ENCODE assay signal across 11 cellular contexts in the genomic region with DNA sequence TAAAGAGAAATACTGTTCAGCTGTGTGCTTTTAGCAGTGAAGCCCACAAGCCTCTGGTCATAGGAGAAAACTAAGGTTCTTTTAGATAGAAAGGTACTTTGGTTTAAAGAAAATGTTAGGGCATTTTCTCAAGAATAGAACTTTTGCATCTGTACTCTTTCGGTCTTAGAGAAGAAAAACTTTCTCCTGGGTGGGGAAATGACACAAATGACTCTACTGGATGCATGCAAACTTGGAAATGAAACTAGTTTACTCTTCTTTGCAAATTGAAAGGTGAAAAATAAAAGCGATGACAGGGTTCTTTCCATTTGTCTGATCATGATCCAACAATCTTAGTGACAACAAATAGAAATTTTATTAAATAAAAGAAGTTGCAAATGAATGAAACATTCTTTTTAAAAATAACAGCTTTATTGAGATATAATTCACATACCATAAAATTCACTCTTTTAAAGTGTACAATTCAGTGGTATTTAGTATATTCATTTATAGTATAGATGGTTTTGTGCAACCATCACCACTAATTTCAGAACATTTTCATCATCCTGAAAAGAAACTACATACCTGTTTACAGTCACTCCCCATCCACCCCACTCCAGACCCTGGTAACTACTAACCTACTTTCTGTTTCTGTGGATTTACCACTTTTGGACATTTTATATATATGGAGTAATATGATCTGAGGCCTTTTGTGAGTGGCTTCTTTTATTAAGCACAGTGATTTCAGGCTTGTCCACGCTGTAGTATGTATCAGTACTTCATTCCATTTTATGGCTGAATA. TPM values are rescaled to one million over a fixed set of nuclear protein-coding genes. Genes with fewer than 3 reads are reported as not detected.
A peak's percentile ranks its signal among the peaks of the same experiment; 100 is the strongest.
DNase-seq lines count a peak whose midpoint lies in the region; ATAC-seq, FAIRE-seq and TF ChIP-seq lines count a peak whose summit lies in the region.
"Had no signal": no experiment of that assay in that cellular context is flagged by ENCODE, and none has a peak within 500 bp of the region (broad histone marks: within the 10 kb centered on the region; RNA-seq: fewer than 3 reads in every experiment).

No MANE protein-coding gene starts in this region.

- H3K4me1 ChIP-seq in A549 (peaks cover 20% of the 10 kb centered on the region; the same call in 1 of the 3 replicates), OCI-LY7 (ENCODE audit: insufficient read depth, low read length, poor library complexity, severe bottlenecking) (peaks cover 27% of the 10 kb centered on the region), HAP-1 (peaks cover 4% of the 10 kb centered on the region)
- peaks cover 10% of the 10 kb centered on the region for H3K4me1 ChIP-seq in effector memory CD4-positive, alpha-beta T cell (ENCODE audit: control insufficient read depth, insufficient read depth, low read length, poor library complexity, severe bottlenecking)
- H3K4me1 ChIP-seq: colonic mucosa, uterus had no signal

- CTCF ChIA-PET in A549 (lab: Yijun Ruan, JAX), result interaction anchor here (2.2 kb wide), 1 partner anchor 44 kb away, joined by 5 read pairs; no protein-coding TSS in a partner anchor
- CTCF ChIA-PET in GM10248 (lab: Yijun Ruan, JAX), result interaction anchor here (0.5 to 1.3 kb wide), 2 partner anchors 9 to 674 kb away, joined by 3 read pairs; no protein-coding TSS in a partner anchor
- CTCF ChIA-PET in OCI-LY7 (lab: Charles Lee; ENCODE audit: unreplicated experiment), result no interaction called here

- POLR2A ChIA-PET in A549 (lab: Yijun Ruan, JAX) (no interaction called here), GM10248 (lab: Yijun Ruan, JAX) (no interaction called here), OCI-LY7 (lab: Charles Lee) (interaction anchor here (0.6 kb wide), 1 partner anchor 426 kb away, joined by 5 read pairs; no protein-coding TSS in a partner anchor)

- 89% methylated on average over 3 of the region's 3 CpGs for WGBS in A549 (ENCODE audit: missing lambda C conversion rate)

- H3K9me3 ChIP-seq in A549 (no peaks in the 10 kb centered on the region), OCI-LY7 (ENCODE audit: low read length) (no peaks in the 10 kb centered on the region), HAP-1 (no peaks in the 10 kb centered on the region)
- H3K9me3 ChIP-seq in effector memory CD4-positive, alpha-beta T cell (ENCODE audit: control insufficient read depth, low read length), result no peaks in the 10 kb centered on the region
- H3K9me3 ChIP-seq: colonic mucosa, uterus had no signal

- no peak overlapping the region for H3K27ac ChIP-seq in A549
- no peak overlapping the region for H3K27ac ChIP-seq in OCI-LY7 (ENCODE audit: low read depth, low read length, poor library complexity, severe bottlenecking)
- peak overlapping the region; percentile 70 for H3K27ac ChIP-seq in effector memory CD4-positive, alpha-beta T cell (ENCODE audit: insufficient read depth, low read length, poor library complexity, severe bottlenecking)
- H3K27ac ChIP-seq: colonic mucosa, uterus had no signal

- TF ChIP-seq POLR2A in A549 (IDR thresholded peaks at IDR 0.05; ENCODE audit: low read length), result no peak

- no peak for TF ChIP-seq CTCF in A549 (IDR thresholded peaks at IDR 0.05)
- TF ChIP-seq CTCF in GM10248 (IDR thresholded peaks at IDR 0.05; ENCODE audit: control extremely low read depth, extremely low read depth, low read depth, missing control alignments), result no peak
- TF ChIP-seq CTCF in OCI-LY7 (conservative IDR thresholded peaks at IDR 0.05; ENCODE audit: low read length), result no peak

- peak overlapping the region; percentile 54; the same call in 1 of the 2 replicates for H2AFZ ChIP-seq in OCI-LY7 (ENCODE audit: low read length)

- H3K4me2 ChIP-seq in A549, result peak overlapping the region; percentile 0; the same call in 1 of the 3 replicates
- H3K4me2 ChIP-seq in OCI-LY7 (ENCODE audit: low read length), result peak overlapping the region; percentile 81

- BruUV-seq in OCI-LY7 (replicated peaks; lab: Mats Ljungman, UMichigan), result no TSS peak

- no peaks in the 10 kb centered on the region for H3K27me3 ChIP-seq in effector memory CD4-positive, alpha-beta T cell (replicated peaks; ENCODE audit: control insufficient read depth, insufficient read depth, low read length, poor library complexity, severe bottlenecking)
- no peaks in the 10 kb centered on the region for H3K27me3 ChIP-seq in HAP-1 (ENCODE audit: low read depth)
- H3K27me3 ChIP-seq: colonic mucosa, uterus had no signal

- TF ChIP-seq RAD21 in A549 (conservative IDR thresholded peaks at IDR 0.05 in 1 of 2, IDR thresholded peaks at IDR 0.05 in 1 of 2), result no peak

- H3K36me3 ChIP-seq in OCI-LY7 (ENCODE audit: insufficient read depth, low read length), result no peaks in the 10 kb centered on the region
- no peaks in the 10 kb centered on the region for H3K36me3 ChIP-seq in effector memory CD4-positive, alpha-beta T cell (ENCODE audit: control insufficient read depth, insufficient read depth, low read length)
- 0 out of 2 replicates have a peak, but pooled peaks cover 3% of the 10 kb centered on the region for H3K36me3 ChIP-seq in HAP-1 (replicated peaks)
- H3K36me3 ChIP-seq: colonic mucosa, uterus had no signal

- intact Hi-C loops in OCI-LY7 (cut with micrococcal nuclease; ENCODE audit: unreplicated experiment), result no loop called here

- H3K9me2 ChIP-seq in OCI-LY7 (ENCODE audit: insufficient read depth, low read length), result no peaks in the 10 kb centered on the region

- no peak for DNase-seq in A549 (ENCODE audit: low read depth in 1 of 2, low spot score in 1 of 2)
- peak; percentile 38 for DNase-seq in GM10248 (ENCODE audit: extremely low spot score)
- DNase-seq in OCI-LY7 (ENCODE audit: low spot score), result no peak
- DNase-seq in effector memory CD4-positive, alpha-beta T cell, result no peak
- DNase-seq in HAP-1 (ENCODE audit: low spot score in 2 of 2), result no peak
- DNase-seq in SW 1271 (lab: John Stamatoyannopoulos, UW), result no peak
- DNase-seq: activated effector memory CD4-positive, alpha-beta T cell treated with Interleukin-2 at 50 U/mL for 16 hours; colonic mucosa; uterus had no signal

- TF ChIP-seq EP300 in A549 (IDR thresholded peaks at IDR 0.05), result no peak

- in situ Hi-C loops in HAP-1 (cut with MboI; ENCODE audit: low sequenced_read_pairs), result no loop called here

- peaks cover 23% of the 10 kb centered on the region; the same call in 1 of the 2 replicates for H3K79me2 ChIP-seq in OCI-LY7 (ENCODE audit: insufficient read depth, low read depth, low read length)

- H3K4me3 ChIP-seq in A549 (no peak overlapping the region), OCI-LY7 (ENCODE audit: low read depth, low read length, poor library complexity, severe bottlenecking) (peak overlapping the region; percentile 97), HAP-1 (no peak overlapping the region)
- no peak overlapping the region for H3K4me3 ChIP-seq in effector memory CD4-positive, alpha-beta T cell (ENCODE audit: insufficient read depth, low read depth, low read length, poor library complexity, severe bottlenecking)
- H3K4me3 ChIP-seq: colonic mucosa, uterus had no signal

- no peak for FAIRE-seq in A549 (lab: Jason Lieb, UNC)

- peaks cover 5% of the 10 kb centered on the region; the same call in 1 of the 2 replicates for H4K20me1 ChIP-seq in OCI-LY7 (ENCODE audit: insufficient read depth, low read length)

- no peak for ATAC-seq in A549
- no peak for ATAC-seq in HG02642 (IDR thresholded peaks at IDR 0.05; ENCODE audit: poor library complexity, unreplicated experiment)
- no peak for ATAC-seq in GM19395 (IDR thresholded peaks at IDR 0.05; ENCODE audit: unreplicated experiment)

TF ChIP-seq in A549, 52 proteins besides CTCF, POLR2A, EP300 and RAD21:
- TF ChIP-seq, protein P1, sequence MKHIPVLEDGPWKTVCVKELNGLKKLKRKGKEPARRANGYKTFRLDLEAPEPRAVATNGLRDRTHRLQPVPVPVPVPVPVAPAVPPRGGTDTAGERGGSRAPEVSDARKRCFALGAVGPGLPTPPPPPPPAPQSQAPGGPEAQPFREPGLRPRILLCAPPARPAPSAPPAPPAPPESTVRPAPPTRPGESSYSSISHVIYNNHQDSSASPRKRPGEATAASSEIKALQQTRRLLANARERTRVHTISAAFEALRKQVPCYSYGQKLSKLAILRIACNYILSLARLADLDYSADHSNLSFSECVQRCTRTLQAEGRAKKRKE (CRISPR knock-in tag; IDR thresholded peaks at IDR 0.05; ENCODE audit: low read depth), result no peak
- TF ChIP-seq FOSB (CRISPR knock-in tag; IDR thresholded peaks at IDR 0.05), result no peak
- TF ChIP-seq FOXS1 (CRISPR knock-in tag; IDR thresholded peaks at IDR 0.05), result no peak

RNA-seq across cellular contexts. Expression of a gene that starts 2.3 kb away (rescaled TPM):
- polyA plus RNA-seq in A549 (2011; rRNA removed), result 1.4 and 1.6 TPM in 2 replicates
- polyA plus RNA-seq in A549 (2012; cell fraction: cytosol; rRNA removed), result 0.31 and 0.32 TPM in 2 replicates
- 0.56 and 0.61 TPM in 2 replicates for polyA plus RNA-seq in A549 (2012; cell fraction: nucleus; rRNA removed)
- 0.59 to 1.2 TPM (median 0.93 TPM) in 3 replicates for polyA plus RNA-seq in A549 (2017; fragmentation: RNase III; extraction: RNeasy Plus Mini Kit Qiagen cat#74134 plus additional on column Dnase treatment)
- 0.45 and 0.83 TPM in 2 replicates for polyA minus RNA-seq in A549 (2011; rRNA and poly(A)+ RNA removed)
- total RNA-seq in OCI-LY7 (2014; rRNA removed; shearing (Covaris generic)), result not detected in 2 replicates
- total RNA-seq in OCI-LY7 (2022), result 0.34 TPM in 1 of 2 replicates, not detected in the other

RNA-seq across cellular contexts. Expression of a gene that starts 2.7 kb away (rescaled TPM):
- polyA plus RNA-seq in A549 (2011; rRNA removed) (5.7 and 7.3 TPM in 2 replicates), A549 (2017; fragmentation: RNase III; extraction: RNeasy Plus Mini Kit Qiagen cat#74134 plus additional on column Dnase treatment) (5.7 to 6.6 TPM (median 6.4 TPM) in 3 replicates)
- polyA plus RNA-seq in A549 (2012; cell fraction: cytosol; rRNA removed), result 3.3 and 4.3 TPM in 2 replicates
- 3.4 and 5.5 TPM in 2 replicates for polyA plus RNA-seq in A549 (2012; cell fraction: nucleus; rRNA removed)
- 4.6 and 5.0 TPM in 2 replicates for polyA minus RNA-seq in A549 (2011; rRNA and poly(A)+ RNA removed)
- total RNA-seq in OCI-LY7 (2014; rRNA removed; shearing (Covaris generic)), result 8.0 and 8.7 TPM in 2 replicates
- total RNA-seq in OCI-LY7 (2022), result 12.3 and 13.4 TPM in 2 replicates
